ENCODE assay signal across 1 cellular context in the genomic region with DNA sequence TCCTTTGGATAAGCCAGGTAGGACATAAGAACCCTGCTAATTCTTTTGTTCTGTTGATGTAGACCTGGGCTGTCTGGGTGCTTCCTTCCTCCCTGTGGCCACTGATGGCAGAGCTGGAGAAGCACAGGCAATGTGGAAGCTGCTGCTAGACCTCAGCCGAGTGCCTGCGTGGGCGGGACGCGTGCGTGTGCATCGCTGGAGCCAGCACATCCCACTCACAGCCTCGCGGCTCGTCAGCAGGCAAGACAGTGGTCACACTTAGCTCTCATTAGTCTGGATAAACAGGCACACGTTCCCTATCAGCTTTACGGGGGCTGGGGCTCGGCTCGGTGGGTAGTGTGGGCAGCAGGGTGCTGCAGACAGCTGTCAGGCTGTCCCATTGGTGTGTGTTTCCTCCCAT.
TF ChIP-seq lines count a peak whose summit lies in the region.

No MANE protein-coding gene starts in this region.

TF ChIP-seq in IMR-90, 13 proteins besides CTCF, POLR2A, EP300 and RAD21:
- TF ChIP-seq BHLHE40 (IDR thresholded peaks at IDR 0.05; ENCODE audit: low read depth, low read length) (no peak), MXI1 (IDR thresholded peaks at IDR 0.05; ENCODE audit: borderline replicate concordance, low read depth, low read length) (no peak), SMC3 (IDR thresholded peaks at IDR 0.05; ENCODE audit: low read depth, low read length) (no peak), RCOR1 (IDR thresholded peaks at IDR 0.05; ENCODE audit: insufficient replicate concordance, low read length) (no peak), MAZ (IDR thresholded peaks at IDR 0.05; ENCODE audit: borderline replicate concordance, low read depth, low read length) (no peak), CHD1 (IDR thresholded peaks at IDR 0.05; ENCODE audit: low read depth, low read length) (no peak), CEBPB (IDR thresholded peaks at IDR 0.05; ENCODE audit: low read depth, low read length) (no peak)
- TF ChIP-seq, protein P1, sequence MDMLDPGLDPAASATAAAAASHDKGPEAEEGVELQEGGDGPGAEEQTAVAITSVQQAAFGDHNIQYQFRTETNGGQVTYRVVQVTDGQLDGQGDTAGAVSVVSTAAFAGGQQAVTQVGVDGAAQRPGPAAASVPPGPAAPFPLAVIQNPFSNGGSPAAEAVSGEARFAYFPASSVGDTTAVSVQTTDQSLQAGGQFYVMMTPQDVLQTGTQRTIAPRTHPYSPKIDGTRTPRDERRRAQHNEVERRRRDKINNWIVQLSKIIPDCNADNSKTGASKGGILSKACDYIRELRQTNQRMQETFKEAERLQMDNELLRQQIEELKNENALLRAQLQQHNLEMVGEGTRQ (IDR thresholded peaks at IDR 0.05; ENCODE audit: low read depth, low read length) = no peak
- TF ChIP-seq, protein P2, sequence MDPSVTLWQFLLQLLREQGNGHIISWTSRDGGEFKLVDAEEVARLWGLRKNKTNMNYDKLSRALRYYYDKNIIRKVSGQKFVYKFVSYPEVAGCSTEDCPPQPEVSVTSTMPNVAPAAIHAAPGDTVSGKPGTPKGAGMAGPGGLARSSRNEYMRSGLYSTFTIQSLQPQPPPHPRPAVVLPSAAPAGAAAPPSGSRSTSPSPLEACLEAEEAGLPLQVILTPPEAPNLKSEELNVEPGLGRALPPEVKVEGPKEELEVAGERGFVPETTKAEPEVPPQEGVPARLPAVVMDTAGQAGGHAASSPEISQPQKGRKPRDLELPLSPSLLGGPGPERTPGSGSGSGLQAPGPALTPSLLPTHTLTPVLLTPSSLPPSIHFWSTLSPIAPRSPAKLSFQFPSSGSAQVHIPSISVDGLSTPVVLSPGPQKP (IDR thresholded peaks at IDR 0.05; ENCODE audit: borderline replicate concordance, low read depth, low read length) = no peak
